18 cellular contexts compared by ENCODE assay signal in the genomic region with DNA sequence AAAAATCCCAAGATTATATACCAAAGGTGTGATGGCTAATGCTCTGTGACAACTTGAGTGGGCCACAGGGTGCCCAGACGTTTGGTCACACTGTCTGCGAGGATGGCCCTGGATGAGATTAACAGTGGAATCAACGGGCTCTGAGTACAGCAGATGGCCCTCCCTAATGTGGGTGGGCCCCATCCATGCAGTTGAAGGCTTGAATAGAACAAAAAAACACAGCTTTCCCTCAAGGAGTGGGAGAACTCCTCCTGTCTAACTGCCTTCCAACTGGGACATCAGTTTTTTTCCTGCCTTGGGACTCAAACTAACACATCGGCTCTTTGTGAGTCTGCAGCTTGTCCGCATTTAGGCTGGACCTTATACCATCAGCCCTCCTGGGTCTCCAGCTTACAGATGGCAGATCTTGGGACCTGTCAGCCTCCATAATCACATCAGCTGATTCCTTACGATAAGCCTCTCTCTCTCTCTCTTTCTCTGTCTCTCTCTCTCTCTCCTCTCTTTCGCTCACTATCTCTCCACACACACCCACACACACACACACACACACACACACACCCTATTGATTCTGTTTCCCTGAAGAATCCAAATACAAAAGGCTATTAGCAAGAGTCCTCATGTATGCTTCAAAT. TPM values are rescaled to one million over a fixed set of nuclear protein-coding genes. Genes with fewer than 3 reads are reported as not detected.
DNase-seq lines count a peak whose midpoint lies in the region; ATAC-seq lines count a peak whose summit lies in the region.
"Had no signal": no experiment of that assay in that cellular context is flagged by ENCODE, and none has a peak within 500 bp of the region (broad histone marks: within the 10 kb centered on the region; RNA-seq: fewer than 3 reads in every experiment).

No MANE protein-coding gene starts in this region.

- ATAC-seq in aorta (ENCODE audit: low FRiP score) (no peak), HG03135 (IDR thresholded peaks at IDR 0.05; ENCODE audit: unreplicated experiment) (no peak)
- ATAC-seq: left colon had no signal

- no peaks in the 10 kb centered on the region for H3K36me3 ChIP-seq in aorta (ENCODE audit: control insufficient read depth in 1 of 2, insufficient read depth in 2 of 2, low read length in 1 of 2)
- H3K36me3 ChIP-seq: SJSA1, suprapubic skin had no signal

- H3K4me3 ChIP-seq in aorta (ENCODE audit: low read length in 2 of 2) = no peak overlapping the region
- H3K4me3 ChIP-seq: SJSA1, suprapubic skin had no signal

- intact Hi-C loops in aorta (cut with DNase I) = no loop called here

- no peak overlapping the region for H3K27ac ChIP-seq in aorta (ENCODE audit: low read depth in 1 of 2, low read length in 2 of 2)
- H3K27ac ChIP-seq: SJSA1, suprapubic skin had no signal

- peak; percentile 21 for DNase-seq in activated CD8-positive, alpha-beta memory T cell treated with anti-CD3 and anti-CD28 coated beads for 24 hours
- DNase-seq in activated CD8-positive, alpha-beta memory T cell treated with anti-CD3 and anti-CD28 coated beads, Interleukin-2, amount 50 U/mL, for 4 hours = no peak
- peak; percentile 68 for DNase-seq in NCI-H82 treated with DMSO at 0.1 percent for 48 hours (lab: John Stamatoyannopoulos, UW; ENCODE audit: unreplicated experiment)
- DNase-seq in inferior parietal cortex (ENCODE audit: extremely low spot score) = peak; percentile 41
- DNase-seq in superior temporal gyrus (ENCODE audit: extremely low spot score) = peak; percentile 65
- DNase-seq in aorta = no peak
- DNase-seq in OCI-M2 (lab: John Stamatoyannopoulos, UW; ENCODE audit: unreplicated experiment) = no peak
- DNase-seq: activated effector memory CD4-positive, alpha-beta T cell treated with Interleukin-2 at 50 U/mL for 16 hours; CD8-positive, alpha-beta memory T cell; foreskin fibroblast; midbrain; NCI-H2029 treated with DMSO at 0.1 percent for 48 hours; stimulated activated CD4-positive, alpha-beta T cell treated with anti-CD3 and anti-CD28 coated beads, Interleukin-2, amount 100 ng/mL, for 48 hours; T-helper 9 cell had no signal

- WGBS in aorta, 2 donors = 91 to 93% methylated on average over 7 of the region's 7 CpGs

- H3K4me1 ChIP-seq in aorta (ENCODE audit: control insufficient read depth in 1 of 2, insufficient read depth in 2 of 2, low read length in 2 of 2) = no peaks in the 10 kb centered on the region
- H3K4me1 ChIP-seq: SJSA1 had no signal

- H3K9me3 ChIP-seq in aorta (ENCODE audit: control insufficient read depth, low read length) = no peaks in the 10 kb centered on the region
- H3K9me3 ChIP-seq: SJSA1, suprapubic skin had no signal

- H3K27me3 ChIP-seq in aorta (ENCODE audit: control insufficient read depth in 1 of 2, insufficient read depth in 2 of 2, low read length in 1 of 2) = no peaks in the 10 kb centered on the region
- H3K27me3 ChIP-seq: SJSA1, suprapubic skin had no signal

RNA-seq across cellular contexts. Expression of a gene that starts 20.8 kb away (rescaled TPM):
- 10 to 100 TPM; 10.3 to 16.0 TPM for total RNA-seq in aorta
- 1 to 10 TPM in 1 of 2 donors, not detected in 1; 3.3 TPM for polyA plus RNA-seq in aorta

Comparison
In these comparisons a context has a peak if more than half of its experiments do, and no peak if none do; other contexts are left out.
1. DNase-seq: peak in activated CD8-positive, alpha-beta memory T cell treated with anti-CD3 and anti-CD28 coated beads for 24 hours (single experiment), NCI-H82 treated with DMSO at 0.1 percent for 48 hours (single experiment), inferior parietal cortex (single experiment) and superior temporal gyrus (single experiment); none in activated CD8-positive, alpha-beta memory T cell treated with anti-CD3 and anti-CD28 coated beads, Interleukin-2, amount 50 U/mL, for 4 hours (single experiment), aorta (0 of 2) and OCI-M2 (single experiment).